Comparison of ENCODE assay signal across 3 cellular contexts in genomic region chr2:127707890-127708648, GRCh38.
TF ChIP-seq lines count a peak whose summit lies in the region.

No MANE protein-coding gene starts in this region.

TF ChIP-seq in SK-N-SH treated with all-trans-retinoic acid at 6 μM for 48 hours, 23 proteins besides CTCF, POLR2A, EP300 and RAD21:
- no peak for TF ChIP-seq BACH2 (CRISPR knock-in tag; IDR thresholded peaks at IDR 0.05; ENCODE audit: borderline replicate concordance)
- no peak for TF ChIP-seq ISL1 (CRISPR knock-in tag; IDR thresholded peaks at IDR 0.05)
- no peak for TF ChIP-seq PATZ1 (CRISPR knock-in tag; IDR thresholded peaks at IDR 0.05; ENCODE audit: borderline replicate concordance)
- no peak for TF ChIP-seq TOX (CRISPR knock-in tag; IDR thresholded peaks at IDR 0.05; ENCODE audit: borderline replicate concordance)
- no peak for TF ChIP-seq PPARA (CRISPR knock-in tag; IDR thresholded peaks at IDR 0.05; ENCODE audit: borderline replicate concordance)
- TF ChIP-seq ZFP3 (CRISPR knock-in tag; IDR thresholded peaks at IDR 0.05), result no peak
- no peak for TF ChIP-seq GLIS3 (CRISPR knock-in tag; IDR thresholded peaks at IDR 0.05)
- no peak for TF ChIP-seq TCF4 (CRISPR knock-in tag; IDR thresholded peaks at IDR 0.05; ENCODE audit: borderline replicate concordance)
- TF ChIP-seq ZNF8 (CRISPR knock-in tag; IDR thresholded peaks at IDR 0.05), result no peak
- no peak for TF ChIP-seq TSHZ2 (CRISPR knock-in tag; IDR thresholded peaks at IDR 0.05)
- no peak for TF ChIP-seq CSDC2 (CRISPR knock-in tag; IDR thresholded peaks at IDR 0.05)

TF ChIP-seq in SK-N-SH, 30 proteins besides CTCF, POLR2A, EP300 and RAD21:
- no peak for TF ChIP-seq ELF1 (IDR thresholded peaks at IDR 0.05)
- no peak for TF ChIP-seq CHD2 (IDR thresholded peaks at IDR 0.05; ENCODE audit: low read length, partially characterized antibody)
- no peak for TF ChIP-seq ZBTB33 (IDR thresholded peaks at IDR 0.05; ENCODE audit: borderline replicate concordance, low read depth)
- no peak for TF ChIP-seq PBX3 (IDR thresholded peaks at IDR 0.05)
- no peak for TF ChIP-seq RXRA (IDR thresholded peaks at IDR 0.05; ENCODE audit: borderline replicate concordance, low read depth)
- no peak for TF ChIP-seq USF1 (IDR thresholded peaks at IDR 0.05; ENCODE audit: borderline replicate concordance, low read depth)
- no peak for TF ChIP-seq NRF1 (IDR thresholded peaks at IDR 0.05; ENCODE audit: low read depth, low read length)
- TF ChIP-seq RFX5 (IDR thresholded peaks at IDR 0.05; ENCODE audit: low read length), result no peak
- no peak for TF ChIP-seq NFIC (IDR thresholded peaks at IDR 0.05; ENCODE audit: borderline replicate concordance)
- no peak for TF ChIP-seq RCOR1 (IDR thresholded peaks at IDR 0.05; ENCODE audit: low read length)
- no peak for TF ChIP-seq MEF2A (IDR thresholded peaks at IDR 0.05; ENCODE audit: borderline replicate concordance, low read depth)
- no peak for TF ChIP-seq MAX (IDR thresholded peaks at IDR 0.05; ENCODE audit: low read depth)
- TF ChIP-seq SIN3A (IDR thresholded peaks at IDR 0.05; ENCODE audit: borderline replicate concordance, low read depth, low read length), result no peak
- no peak for TF ChIP-seq TCF12 (IDR thresholded peaks at IDR 0.05)
- TF ChIP-seq TEAD4 (IDR thresholded peaks at IDR 0.05; ENCODE audit: borderline replicate concordance, insufficient read depth), result no peak
- no peak for TF ChIP-seq GATA2 (CRISPR knock-in tag; IDR thresholded peaks at IDR 0.05)
- TF ChIP-seq REST (IDR thresholded peaks at IDR 0.05; ENCODE audit: low read depth, low read length), result no peak
- no peak for TF ChIP-seq FOXM1 (IDR thresholded peaks at IDR 0.05; ENCODE audit: low read depth)
- TF ChIP-seq FOSL2 (IDR thresholded peaks at IDR 0.05; ENCODE audit: borderline replicate concordance, low read depth), result no peak
- no peak for TF ChIP-seq IRF3 (IDR thresholded peaks at IDR 0.05; ENCODE audit: low read depth, low read length)

TF ChIP-seq in GM12878, 131 proteins besides CTCF, POLR2A, EP300 and RAD21:
- no peak for TF ChIP-seq KAT2A (conservative IDR thresholded peaks at IDR 0.05; ENCODE audit: control insufficient read depth, low read depth, low read length)
- TF ChIP-seq NR2C2 (IDR thresholded peaks at IDR 0.05; ENCODE audit: borderline replicate concordance, control insufficient read depth, insufficient read length, low read depth), result no peak
- no peak for TF ChIP-seq NR2F1 (conservative IDR thresholded peaks at IDR 0.05)
- TF ChIP-seq RUNX3 (IDR thresholded peaks at IDR 0.05; ENCODE audit: low read length), result no peak
- TF ChIP-seq GATAD2B (conservative IDR thresholded peaks at IDR 0.05; ENCODE audit: low read depth), result no peak
- TF ChIP-seq CBFB (IDR thresholded peaks at IDR 0.05; ENCODE audit: low read depth), result no peak
- no peak for TF ChIP-seq BCL3 (IDR thresholded peaks at IDR 0.05; ENCODE audit: borderline replicate concordance, insufficient read depth, low read depth, low read length, poor library complexity, severe bottlenecking)
- TF ChIP-seq ZNF207 (IDR thresholded peaks at IDR 0.05; ENCODE audit: borderline replicate concordance), result no peak
- TF ChIP-seq EGR1 (IDR thresholded peaks at IDR 0.05; ENCODE audit: borderline replicate concordance in 1 of 2, low read depth in 2 of 2, low read length in 2 of 2), result no peak
- TF ChIP-seq RCOR1 (conservative IDR thresholded peaks at IDR 0.05; ENCODE audit: low read depth, low read length), result no peak
- TF ChIP-seq MEF2A (IDR thresholded peaks at IDR 0.05; ENCODE audit: insufficient read depth, low read depth, low read length), result no peak
- TF ChIP-seq CHD4 (IDR thresholded peaks at IDR 0.05), result no peak
- no peak for TF ChIP-seq SRF (IDR thresholded peaks at IDR 0.05; ENCODE audit: low read depth in 2 of 2, low read length in 2 of 2)
- TF ChIP-seq HCFC1 (IDR thresholded peaks at IDR 0.05; ENCODE audit: low read length), result no peak
- no peak for TF ChIP-seq SIX5 (IDR thresholded peaks at IDR 0.05; ENCODE audit: low read depth, low read length, severe bottlenecking)
- TF ChIP-seq RELB (IDR thresholded peaks at IDR 0.05; ENCODE audit: low read depth), result no peak
- TF ChIP-seq BRCA1 (IDR thresholded peaks at IDR 0.05; ENCODE audit: low read depth, low read length), result no peak
- no peak for TF ChIP-seq NKRF (conservative IDR thresholded peaks at IDR 0.05)
